1 cellular context compared by ENCODE assay signal in the genomic region with DNA sequence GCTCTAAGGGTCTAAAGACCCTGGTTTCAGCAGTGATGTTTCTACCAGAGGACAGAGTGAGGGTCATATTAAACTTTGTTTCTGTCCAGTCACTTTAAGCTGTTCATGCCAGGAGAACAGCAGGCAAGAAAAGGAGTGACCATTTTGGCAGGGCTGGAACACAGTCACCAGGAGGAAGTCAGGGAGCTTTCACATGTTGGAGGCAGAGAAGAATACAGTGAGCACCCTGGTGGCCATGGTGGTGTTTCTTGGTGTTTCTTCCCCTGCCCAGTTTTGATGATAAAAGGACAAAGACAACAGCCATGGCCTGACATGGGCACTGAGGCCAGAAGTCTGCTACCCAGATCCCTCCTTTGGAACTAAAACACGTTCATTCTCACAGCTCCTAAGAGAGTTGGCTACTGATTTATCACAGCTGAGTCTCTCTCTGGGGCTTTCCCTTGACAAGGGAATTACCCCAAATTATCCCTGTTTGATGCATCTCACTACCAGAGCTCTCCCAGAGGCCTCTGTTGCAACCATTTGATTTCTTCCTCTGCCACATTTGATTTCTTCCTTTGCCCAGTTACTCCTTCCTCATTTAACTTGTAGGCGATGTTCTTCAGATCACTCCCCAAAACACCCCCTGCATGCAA.
TF ChIP-seq lines count a peak whose summit lies in the region.

No MANE protein-coding gene starts in this region.

TF ChIP-seq in SK-N-SH treated with all-trans-retinoic acid at 6 μM for 48 hours, 23 proteins besides CTCF, POLR2A, EP300 and RAD21 (continued from another document):
- TF ChIP-seq, protein P1, sequence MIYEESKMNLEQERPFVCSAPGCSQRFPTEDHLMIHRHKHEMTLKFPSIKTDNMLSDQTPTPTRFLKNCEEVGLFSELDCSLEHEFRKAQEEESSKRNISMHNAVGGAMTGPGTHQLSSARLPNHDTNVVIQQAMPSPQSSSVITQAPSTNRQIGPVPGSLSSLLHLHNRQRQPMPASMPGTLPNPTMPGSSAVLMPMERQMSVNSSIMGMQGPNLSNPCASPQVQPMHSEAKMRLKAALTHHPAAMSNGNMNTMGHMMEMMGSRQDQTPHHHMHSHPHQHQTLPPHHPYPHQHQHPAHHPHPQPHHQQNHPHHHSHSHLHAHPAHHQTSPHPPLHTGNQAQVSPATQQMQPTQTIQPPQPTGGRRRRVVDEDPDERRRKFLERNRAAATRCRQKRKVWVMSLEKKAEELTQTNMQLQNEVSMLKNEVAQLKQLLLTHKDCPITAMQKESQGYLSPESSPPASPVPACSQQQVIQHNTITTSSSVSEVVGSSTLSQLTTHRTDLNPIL (CRISPR knock-in tag; IDR thresholded peaks at IDR 0.05; ENCODE audit: low read depth), result no peak
- no peak for TF ChIP-seq PPARA (CRISPR knock-in tag; IDR thresholded peaks at IDR 0.05; ENCODE audit: borderline replicate concordance)
- TF ChIP-seq CSDC2 (CRISPR knock-in tag; IDR thresholded peaks at IDR 0.05), result no peak
